In genomic region chr1:231091853-231092301, GRCh38 we compare ENCODE assay signal across 9 cellular contexts. TPM values are rescaled to one million over a fixed set of nuclear protein-coding genes. Genes with fewer than 3 reads are reported as not detected.
A peak's percentile ranks its signal among the peaks of the same experiment; 100 is the strongest.
DNase-seq lines count a peak whose midpoint lies in the region; ATAC-seq and TF ChIP-seq lines count a peak whose summit lies in the region.
"Had no signal": no experiment of that assay in that cellular context is flagged by ENCODE, and none has a peak within 500 bp of the region (broad histone marks: within the 10 kb centered on the region; RNA-seq: fewer than 3 reads in every experiment).

No MANE protein-coding gene starts in this region.

- H3K36me3 ChIP-seq in aorta (ENCODE audit: control insufficient read depth in 1 of 2, insufficient read depth in 2 of 2, low read length in 1 of 2), result no peaks in the 10 kb centered on the region

- intact Hi-C loops in aorta (cut with DNase I), result no loop called here

- H3K27me3 ChIP-seq in aorta (ENCODE audit: control insufficient read depth in 1 of 2, insufficient read depth in 2 of 2, low read length in 1 of 2), result no peaks in the 10 kb centered on the region

- H3K4me1 ChIP-seq in aorta (ENCODE audit: control insufficient read depth in 1 of 2, insufficient read depth in 2 of 2, low read length in 2 of 2), result no peaks in the 10 kb centered on the region

- H3K4me3 ChIP-seq in fibroblast of pulmonary artery (replicated peaks; ENCODE audit: low read depth, low read length) (no peak overlapping the region), aorta (ENCODE audit: low read length in 2 of 2) (no peak overlapping the region)

- H3K9me3 ChIP-seq in aorta (ENCODE audit: control insufficient read depth, low read length), result no peaks in the 10 kb centered on the region

- no peak for ATAC-seq in aorta (ENCODE audit: low FRiP score)

- H3K27ac ChIP-seq in aorta (ENCODE audit: low read depth in 1 of 2, low read length in 2 of 2), result no peak overlapping the region

- TF ChIP-seq CTCF in LNCAP (IDR thresholded peaks at IDR 0.05) (peak; percentile 53), fibroblast of pulmonary artery (IDR thresholded peaks at IDR 0.05; ENCODE audit: low read length, missing control alignments) (peak; percentile 54)

- DNase-seq in ELF-1 (ENCODE audit: low read depth, low spot score), result peak; percentile 82
- peak; percentile 55 for DNase-seq in activated CD4-positive, alpha-beta T cell treated with anti-CD3 and anti-CD28 coated beads for 48 hours
- peak; percentile 32 for DNase-seq in fibroblast of pulmonary artery (ENCODE audit: low read depth)
- peak; percentile 44 for DNase-seq in stimulated activated CD4-positive, alpha-beta T cell treated with anti-CD3 and anti-CD28 coated beads, Interleukin-4, amount 100 ng/mL, for 1 hour
- no peak for DNase-seq in DMS114 treated with DMSO at 0.1 percent for 48 hours (lab: John Stamatoyannopoulos, UW; ENCODE audit: unreplicated experiment)
- DNase-seq in aorta, result no peak
- DNase-seq in globus pallidus (ENCODE audit: low spot score), result no peak
- DNase-seq: naive B cell had no signal

- WGBS in aorta, 2 donors, result 65 to 66% methylated on average over 13 of the region's 13 CpGs

RNA-seq across cellular contexts. Expression of gene FAM89A, which starts 51.8 kb away (rescaled TPM):
- 10 to 100 TPM; 10.1 to 11.5 TPM for total RNA-seq in aorta
- polyA plus RNA-seq in aorta, result 1 to 10 TPM; 3.6 to 6.0 TPM

Comparison
In these comparisons a context has a peak if more than half of its experiments do, and no peak if none do; other contexts are left out.
1. DNase-seq: peak in ELF-1 (single experiment), activated CD4-positive, alpha-beta T cell treated with anti-CD3 and anti-CD28 coated beads for 48 hours (single experiment), fibroblast of pulmonary artery (single experiment) and stimulated activated CD4-positive, alpha-beta T cell treated with anti-CD3 and anti-CD28 coated beads, Interleukin-4, amount 100 ng/mL, for 1 hour (single experiment); none in DMS114 treated with DMSO at 0.1 percent for 48 hours (single experiment), aorta (0 of 2) and globus pallidus (single experiment).